ENCODE assay signal across 8 cellular contexts in genomic region chrX:103585421-103586313, GRCh38. TPM values are rescaled to one million over a fixed set of nuclear protein-coding genes. Genes with fewer than 3 reads are reported as not detected.
DNase-seq lines count a peak whose midpoint lies in the region; ATAC-seq, FAIRE-seq and TF ChIP-seq lines count a peak whose summit lies in the region.

TSS of gene TCEAL4 (plus strand) at chrX:103585515. CDS start at chrX:103586676, 1,161 bp downstream.

- no peak within 1 kb of the TSS for H2BK12ac ChIP-seq in trophoblast cell (ENCODE audit: low read length)

- H3K36me3 ChIP-seq in PC-9 (ENCODE audit: low read depth): no peaks in the 10 kb centered on the region; the same call in 1 of the 2 replicates
- H3K36me3 ChIP-seq in adrenal gland (replicated peaks in 1 of 2): no peaks in the 10 kb centered on the region
- H3K36me3 ChIP-seq in left ventricle myocardium inferior: no peaks in the 10 kb centered on the region
- H3K36me3 ChIP-seq in trophoblast cell (ENCODE audit: control insufficient read depth in 1 of 2, insufficient read depth in 2 of 2, low read length in 2 of 2): peaks cover 2 to 3% of the 10 kb centered on the region in 2 experiments

- H4K20me1 ChIP-seq in PC-9 (ENCODE audit: insufficient read depth): no peaks in the 10 kb centered on the region

- H2BK5ac ChIP-seq in trophoblast cell (ENCODE audit: low read depth, low read length, poor library complexity): peak within 1 kb of the TSS; percentile 51

- H4K91ac ChIP-seq in trophoblast cell (ENCODE audit: low read depth, low read length): peak within 1 kb of the TSS; percentile 31

- no peak within 1 kb of the TSS for H3K23ac ChIP-seq in trophoblast cell (ENCODE audit: low read length)

- BruUV-seq in PC-9 (replicated peaks; lab: Mats Ljungman, UMichigan): no TSS peak

- H3K27ac ChIP-seq in PC-9 (no peak within 1 kb of the TSS), adrenal gland (peak within 1 kb of the TSS; percentile 30 to 92 (median 76)), left ventricle myocardium inferior (replicated peaks) (peak within 1 kb of the TSS; percentile 87), trophoblast cell (ENCODE audit: low read depth, low read length) (no peak within 1 kb of the TSS)

- H3K14ac ChIP-seq in trophoblast cell (ENCODE audit: low read length): no peak within 1 kb of the TSS

- peak within 1 kb of the TSS; percentile 79 for H4K8ac ChIP-seq in trophoblast cell (ENCODE audit: low read depth, low read length)

- 1 to 34% (median 10%) methylated on average over 23 to 56 of the region's 56 CpGs for WGBS in adrenal gland, 4 donors
- no CpG with 5 or more reads among the region's 56 CpGs for WGBS in trophoblast cell (ENCODE audit: extremely low coverage, insufficient coverage, insufficient read length)

- H3K79me1 ChIP-seq in trophoblast cell (ENCODE audit: low read length): no peaks in the 10 kb centered on the region

- H3K4me3 ChIP-seq in PC-9 (peak within 1 kb of the TSS; percentile 74), adrenal gland (peak within 1 kb of the TSS in 3 of 4 donors; percentile 8 to 70 (median 45)), left ventricle myocardium inferior (peak within 1 kb of the TSS; percentile 76), trophoblast cell (ENCODE audit: low read depth, low read length) (peak within 1 kb of the TSS; percentile 98)

- H2AK5ac ChIP-seq in trophoblast cell (ENCODE audit: low read length): no peak within 1 kb of the TSS

- H3K4me1 ChIP-seq in PC-9 (replicated peaks; ENCODE audit: insufficient read depth) (peaks cover 7% of the 10 kb centered on the region; the same call in 1 of the 2 replicates), adrenal gland (replicated peaks in 1 of 2) (peaks cover 0 to 4% of the 10 kb centered on the region in 2 donors), left ventricle myocardium inferior (peaks cover 19% of the 10 kb centered on the region), trophoblast cell (ENCODE audit: control insufficient read depth in 1 of 2, insufficient read depth in 2 of 2, low read length in 2 of 2) (no peaks in the 10 kb centered on the region)

- ATAC-seq in HG03432 (IDR thresholded peaks at IDR 0.05; ENCODE audit: unreplicated experiment): peak; percentile 95

- CTCF ChIA-PET in PC-9 (lab: Charles Lee): interaction anchor here (0.6 kb wide), 1 partner anchor 229 kb away, joined by 3 read pairs; no protein-coding TSS in a partner anchor

- H3K18ac ChIP-seq in trophoblast cell (ENCODE audit: low read length): peak within 1 kb of the TSS; percentile 65

- H3K4me2 ChIP-seq in PC-9 (peak within 1 kb of the TSS; percentile 73), trophoblast cell (ENCODE audit: low read length) (peak within 1 kb of the TSS; percentile 75)

- peak within 1 kb of the TSS; percentile 91 for H3K9ac ChIP-seq in trophoblast cell (ENCODE audit: low read length)

- H3K4ac ChIP-seq in trophoblast cell (ENCODE audit: low read depth, low read length): peak within 1 kb of the TSS; percentile 49

- peak in 1 of 2 donors; percentile 56 for TF ChIP-seq POLR2A in adrenal gland (IDR thresholded peaks at IDR 0.05)

- peak within 1 kb of the TSS; percentile 12 for H4K12ac ChIP-seq in trophoblast cell (ENCODE audit: low read depth, low read length)

- H3F3A ChIP-seq in PC-9 (ENCODE audit: insufficient read depth, low read depth): no peaks in the 10 kb centered on the region

- TF ChIP-seq CTCF in PC-9 (conservative IDR thresholded peaks at IDR 0.05) (no peak), adrenal gland (IDR thresholded peaks at IDR 0.05) (no peak), left ventricle myocardium inferior (IDR thresholded peaks at IDR 0.05; ENCODE audit: borderline replicate concordance) (no peak)

- H2BK120ac ChIP-seq in trophoblast cell (ENCODE audit: insufficient read depth, low read length, poor library complexity): peak within 1 kb of the TSS; percentile 34

- peak within 1 kb of the TSS; percentile 89 for H2AFZ ChIP-seq in PC-9
- H2AFZ ChIP-seq in trophoblast cell (ENCODE audit: insufficient read depth, low read length, poor library complexity): peak within 1 kb of the TSS; percentile 76

- H3K9me2 ChIP-seq in PC-9 (ENCODE audit: insufficient read depth): no peaks in the 10 kb centered on the region

- peak; percentile 10 for DNase-seq in CD1c-positive myeloid dendritic cell (ENCODE audit: extremely low spot score)
- no peak for DNase-seq in GM19239 (ENCODE audit: insufficient read length, low spot score)
- DNase-seq in PC-9: peak in 1 of 2 experiments; percentile 27
- peak; percentile 44 to 78 (median 61) for DNase-seq in adrenal gland
- DNase-seq in left ventricle myocardium inferior: peak; percentile 56
- peak; percentile 7 to 40 for DNase-seq in trophoblast cell
- no peak for DNase-seq in HT-29 (ENCODE audit: low spot score)

- POLR2A ChIA-PET in PC-9 (lab: Charles Lee; ENCODE audit: unreplicated experiment): no interaction called here

- intact Hi-C loops in PC-9 (cut with micrococcal nuclease; ENCODE audit: unreplicated experiment) (loop anchor here (2.0 kb wide), 1 partner anchor 101 kb away; the partner anchor contains the start of gene MORF4L2), adrenal gland (cut with DNase I) (no loop called here), left ventricle myocardium inferior (cut with micrococcal nuclease) (no loop called here)

- H3K79me2 ChIP-seq in PC-9 (ENCODE audit: low read depth): peaks cover 13% of the 10 kb centered on the region
- peaks cover 5% of the 10 kb centered on the region for H3K79me2 ChIP-seq in trophoblast cell (ENCODE audit: control insufficient read depth, insufficient read depth, low read length, poor library complexity)

- H3K9me3 ChIP-seq in PC-9 (ENCODE audit: insufficient read depth, low read depth): no peaks in the 10 kb centered on the region
- H3K9me3 ChIP-seq in adrenal gland (replicated peaks in 1 of 3): no peaks in the 10 kb centered on the region
- no peaks in the 10 kb centered on the region for H3K9me3 ChIP-seq in left ventricle myocardium inferior (replicated peaks)
- H3K9me3 ChIP-seq in trophoblast cell (ENCODE audit: insufficient read depth, low read depth, low read length): no peaks in the 10 kb centered on the region

- no peaks in the 10 kb centered on the region for H3K27me3 ChIP-seq in PC-9 (ENCODE audit: insufficient read depth, low read depth)
- H3K27me3 ChIP-seq in adrenal gland: no peaks in the 10 kb centered on the region
- no peaks in the 10 kb centered on the region for H3K27me3 ChIP-seq in left ventricle myocardium inferior (ENCODE audit: low read depth)
- no peaks in the 10 kb centered on the region for H3K27me3 ChIP-seq in trophoblast cell (ENCODE audit: insufficient read depth, low read length)

- peak; percentile 8 for FAIRE-seq in GM19239 (lab: Jason Lieb, UNC)

RNA-seq across cellular contexts. Expression of gene TCEAL4, which starts in this region (rescaled TPM):
- total RNA-seq in PC-9 (2021) (41.0 and 42.9 TPM in 2 replicates), adrenal gland (100 to 1,000 TPM in 7 of 8 donors, 10 to 100 TPM in 1; 64.9 to 158 (median 135) TPM), left ventricle myocardium inferior (60.4 TPM)
- polyA plus RNA-seq in adrenal gland: 100 to 1,000 TPM; 260 to 620 (median 476) TPM
- polyA plus RNA-seq in trophoblast cell (2013): 75.0 and 80.5 TPM in 2 replicates
- 2.2 and 3.2 TPM in 2 replicates for total RNA-seq in HT-29 (2014; rRNA removed; shearing (Covaris generic))

Comparison
In these comparisons a context has a peak if more than half of its experiments do, and no peak if none do; other contexts are left out.
1. DNase-seq: peak in CD1c-positive myeloid dendritic cell (single experiment), adrenal gland (7 of 7), left ventricle myocardium inferior (single experiment) and trophoblast cell (2 of 2); none in GM19239 (single experiment) and HT-29 (single experiment).
2. H3K27ac ChIP-seq: peak in adrenal gland (5 of 5) and left ventricle myocardium inferior (single experiment); none in PC-9 (single experiment) and trophoblast cell (single experiment).
3. H3K4me3 ChIP-seq: peak in every context shown above with its lines; median percentile 98 in trophoblast cell; 76 in left ventricle myocardium inferior; 74 in PC-9; 45 in adrenal gland.